In genomic region chr3:11602441-11602840, GRCh38 we compare ENCODE assay signal across 1 cellular context.
TF ChIP-seq lines count a peak whose summit lies in the region.

No MANE protein-coding gene starts in this region.

TF ChIP-seq in GM23338, 12 proteins besides CTCF, POLR2A, EP300 and RAD21 (continued from another document):
- TF ChIP-seq ZNF462 (CRISPR knock-in tag; IDR thresholded peaks at IDR 0.05) (no peak), REST (IDR thresholded peaks at IDR 0.05; ENCODE audit: unreplicated experiment) (no peak)
TF ChIP-seq in GM23338: peak in this region for 0.
